ENCODE assay signal across 1 cellular context in genomic region chr3:65291448-65292091, GRCh38.
TF ChIP-seq lines count a peak whose summit lies in the region.

No MANE protein-coding gene starts in this region.

TF ChIP-seq in HepG2, 621 proteins besides CTCF, POLR2A, EP300 and RAD21 (continued from another document and continues in another):
- TF ChIP-seq POGZ (CRISPR knock-in tag; IDR thresholded peaks at IDR 0.05) = peak; percentile 60
- peak; percentile 94 for TF ChIP-seq PAXIP1 (CRISPR knock-in tag; conservative IDR thresholded peaks at IDR 0.05)
- 0 out of 2 replicates have a peak, but pooled peaks have one; percentile 17 for TF ChIP-seq THAP11 (CRISPR knock-in tag; IDR thresholded peaks at IDR 0.05)
- no peak for TF ChIP-seq ZNF788 (CRISPR knock-in tag; IDR thresholded peaks at IDR 0.05; ENCODE audit: borderline replicate concordance)
- TF ChIP-seq ZNF607 (CRISPR knock-in tag; IDR thresholded peaks at IDR 0.05; ENCODE audit: borderline replicate concordance) = no peak
- TF ChIP-seq ZFP41 (CRISPR knock-in tag; IDR thresholded peaks at IDR 0.05; ENCODE audit: borderline replicate concordance) = no peak
- no peak for TF ChIP-seq ZNF781 (CRISPR knock-in tag; IDR thresholded peaks at IDR 0.05; ENCODE audit: borderline replicate concordance, not compliant biosample characterization)
- TF ChIP-seq ZNF501 (CRISPR knock-in tag; IDR thresholded peaks at IDR 0.05) = no peak
- TF ChIP-seq, protein P1, sequence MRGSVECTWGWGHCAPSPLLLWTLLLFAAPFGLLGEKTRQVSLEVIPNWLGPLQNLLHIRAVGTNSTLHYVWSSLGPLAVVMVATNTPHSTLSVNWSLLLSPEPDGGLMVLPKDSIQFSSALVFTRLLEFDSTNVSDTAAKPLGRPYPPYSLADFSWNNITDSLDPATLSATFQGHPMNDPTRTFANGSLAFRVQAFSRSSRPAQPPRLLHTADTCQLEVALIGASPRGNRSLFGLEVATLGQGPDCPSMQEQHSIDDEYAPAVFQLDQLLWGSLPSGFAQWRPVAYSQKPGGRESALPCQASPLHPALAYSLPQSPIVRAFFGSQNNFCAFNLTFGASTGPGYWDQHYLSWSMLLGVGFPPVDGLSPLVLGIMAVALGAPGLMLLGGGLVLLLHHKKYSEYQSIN (CRISPR knock-in tag; IDR thresholded peaks at IDR 0.05; ENCODE audit: borderline replicate concordance) = no peak
- TF ChIP-seq MLXIP (CRISPR knock-in tag; IDR thresholded peaks at IDR 0.05; ENCODE audit: borderline replicate concordance) = no peak
- peak; percentile 22; the same call in 1 of the 2 replicates for TF ChIP-seq TFE3 (CRISPR knock-in tag; IDR thresholded peaks at IDR 0.05)
- TF ChIP-seq E2F1 (CRISPR knock-in tag; IDR thresholded peaks at IDR 0.05) = no peak
- TF ChIP-seq ZBTB7A (CRISPR knock-in tag; IDR thresholded peaks at IDR 0.05) = no peak
- peak; percentile 72 for TF ChIP-seq ZNF24 (IDR thresholded peaks at IDR 0.05)
- TF ChIP-seq MED8 (CRISPR knock-in tag; IDR thresholded peaks at IDR 0.05; ENCODE audit: insufficient replicate concordance) = no peak
- peak; percentile 91; the same call in 1 of the 2 replicates for TF ChIP-seq TGIF2 (CRISPR knock-in tag; IDR thresholded peaks at IDR 0.05)
- no peak for TF ChIP-seq ZBTB43 (CRISPR knock-in tag; conservative IDR thresholded peaks at IDR 0.05)
- 0 out of 2 replicates have a peak, but pooled peaks have one; percentile 48 for TF ChIP-seq FOXK1 (CRISPR knock-in tag; IDR thresholded peaks at IDR 0.05; ENCODE audit: borderline replicate concordance, low read depth)
- TF ChIP-seq ZNF430 (CRISPR knock-in tag; IDR thresholded peaks at IDR 0.05) = no peak
- TF ChIP-seq CCDC6 (CRISPR knock-in tag; IDR thresholded peaks at IDR 0.05) = no peak; the same call in 1 of the 2 replicates
- TF ChIP-seq CBX5 (CRISPR knock-in tag; IDR thresholded peaks at IDR 0.05; ENCODE audit: borderline replicate concordance) = no peak
- peak; percentile 41 for TF ChIP-seq RARA (CRISPR knock-in tag; IDR thresholded peaks at IDR 0.05)
- TF ChIP-seq ATRX (CRISPR knock-in tag; IDR thresholded peaks at IDR 0.05; ENCODE audit: borderline replicate concordance) = no peak
- TF ChIP-seq ZNF446 (CRISPR knock-in tag; IDR thresholded peaks at IDR 0.05) = no peak
- no peak for TF ChIP-seq NR0B2 (CRISPR knock-in tag; IDR thresholded peaks at IDR 0.05)
- no peak for TF ChIP-seq ZFX (CRISPR knock-in tag; IDR thresholded peaks at IDR 0.05; ENCODE audit: low read depth)
- no peak for TF ChIP-seq MAZ (IDR thresholded peaks at IDR 0.05; ENCODE audit: borderline replicate concordance, low read depth, low read length)
- 0 out of 2 replicates have a peak, but pooled peaks have one; percentile 24 for TF ChIP-seq MAZ (CRISPR knock-in tag; IDR thresholded peaks at IDR 0.05; ENCODE audit: low read depth)
- TF ChIP-seq ZNF780A (CRISPR knock-in tag; IDR thresholded peaks at IDR 0.05) = no peak
- peak; percentile 58; the same call in 1 of the 2 replicates for TF ChIP-seq ZMAT3 (CRISPR knock-in tag; conservative IDR thresholded peaks at IDR 0.05)
- TF ChIP-seq THAP7 (CRISPR knock-in tag; IDR thresholded peaks at IDR 0.05) = 0 out of 2 replicates have a peak, but pooled peaks have one; percentile 38
- TF ChIP-seq ZNF552 (CRISPR knock-in tag; IDR thresholded peaks at IDR 0.05; ENCODE audit: borderline replicate concordance) = no peak
- peak; percentile 30 for TF ChIP-seq TEAD3 (CRISPR knock-in tag; optimal IDR thresholded peaks at IDR 0.05; ENCODE audit: borderline replicate concordance)
- TF ChIP-seq ZMYM4 (CRISPR knock-in tag; IDR thresholded peaks at IDR 0.05) = peak; percentile 77
- no peak for TF ChIP-seq ZNF704 (CRISPR knock-in tag; IDR thresholded peaks at IDR 0.05; ENCODE audit: borderline replicate concordance)
- no peak for TF ChIP-seq GPBP1L1 (CRISPR knock-in tag; IDR thresholded peaks at IDR 0.05)
- TF ChIP-seq ZNF263 (CRISPR knock-in tag; IDR thresholded peaks at IDR 0.05) = no peak
- TF ChIP-seq CHD2 (IDR thresholded peaks at IDR 0.05; ENCODE audit: low read depth, low read length) = no peak
- TF ChIP-seq TCF7L2 (IDR thresholded peaks at IDR 0.05; ENCODE audit: low read depth, low read length) = no peak
- TF ChIP-seq ZNF512B (CRISPR knock-in tag; IDR thresholded peaks at IDR 0.05; ENCODE audit: borderline replicate concordance) = no peak
- no peak for TF ChIP-seq ZNF251 (CRISPR knock-in tag; IDR thresholded peaks at IDR 0.05)
- TF ChIP-seq ZNF12 (CRISPR knock-in tag; IDR thresholded peaks at IDR 0.05) = no peak
- no peak for TF ChIP-seq SSRP1 (CRISPR knock-in tag; IDR thresholded peaks at IDR 0.05)
- no peak for TF ChIP-seq SRSF4 (IDR thresholded peaks at IDR 0.05; ENCODE audit: low read depth, low read length, poor library complexity, severe bottlenecking)
- TF ChIP-seq ZNF83 (CRISPR knock-in tag; IDR thresholded peaks at IDR 0.05; ENCODE audit: borderline replicate concordance) = no peak
- no peak for TF ChIP-seq ZMAT5 (CRISPR knock-in tag; IDR thresholded peaks at IDR 0.05; ENCODE audit: borderline replicate concordance, low read depth)
